In genomic region chr2:240432430-240432819, GRCh38 we compare ENCODE assay signal across 24 cellular contexts. TPM values are rescaled to one million over a fixed set of nuclear protein-coding genes. Genes with fewer than 3 reads are reported as not detected.
A peak's percentile ranks its signal among the peaks of the same experiment; 100 is the strongest.
DNase-seq lines count a peak whose midpoint lies in the region; ATAC-seq and TF ChIP-seq lines count a peak whose summit lies in the region.
"Had no signal": no experiment of that assay in that cellular context is flagged by ENCODE, and none has a peak within 500 bp of the region (broad histone marks: within the 10 kb centered on the region; RNA-seq: fewer than 3 reads in every experiment).

No MANE protein-coding gene starts in this region.

- H3K36me3 Mint-ChIP-seq in glutamatergic neuron (ENCODE audit: unreplicated experiment): peaks cover 6% of the 10 kb centered on the region
- H3K36me3 Mint-ChIP-seq: CD4-positive, alpha-beta memory T cell had no signal

- ATAC-seq in Right ventricle myocardium superior (ENCODE audit: poor library complexity) (no peak), left ventricle myocardium superior (no peak)
- ATAC-seq: left lung, mucosa of descending colon, Panc1 had no signal

- no peaks in the 10 kb centered on the region for H3K36me3 ChIP-seq in testis (ENCODE audit: low read depth, missing control alignments)
- no peaks in the 10 kb centered on the region for H3K36me3 ChIP-seq in A673 (ENCODE audit: insufficient read depth, low read length, poor library complexity, severe bottlenecking)
- H3K36me3 ChIP-seq: ascending aorta, left lung, tibial artery had no signal

- no peak overlapping the region for H3K4me3 ChIP-seq in lower leg skin (ENCODE audit: low read depth, poor library complexity, severe bottlenecking)
- no peak overlapping the region for H3K4me3 ChIP-seq in testis
- no peak overlapping the region for H3K4me3 ChIP-seq in A673 (ENCODE audit: low read depth, low read length, poor library complexity, severe bottlenecking)
- H3K4me3 ChIP-seq: ascending aorta, left lung, mucosa of descending colon, SJSA1, tibial artery had no signal

- POLR2A ChIA-PET in A673 (lab: Charles Lee; ENCODE audit: low non-redundant PET): no interaction called here

- CTCF ChIA-PET in A673 (lab: Charles Lee): interaction anchor here (0.5 kb wide), 1 partner anchor 1068 kb away, joined by 3 read pairs; no protein-coding TSS in a partner anchor

- peaks cover 13% of the 10 kb centered on the region for H3K9me3 Mint-ChIP-seq in glutamatergic neuron (ENCODE audit: unreplicated experiment)
- H3K9me3 Mint-ChIP-seq: activated CD4-positive, alpha-beta T cell treated with anti-CD3 and anti-CD28 coated beads, Interleukin-2, amount 10 ng/mL, durations not matched to agents 7 days and 5 days; central memory CD8-positive, alpha-beta T cell had no signal

- no TSS peak for BruUV-seq in A673 (replicated peaks; lab: Mats Ljungman, UMichigan)

- H3K4me3 Mint-ChIP-seq in glutamatergic neuron (ENCODE audit: unreplicated experiment): no peak overlapping the region
- H3K4me3 Mint-ChIP-seq: activated CD4-positive, alpha-beta T cell treated with anti-CD3 and anti-CD28 coated beads, Interleukin-2, amount 10 ng/mL, durations not matched to agents 7 days and 5 days; central memory CD8-positive, alpha-beta T cell had no signal

- no peaks in the 10 kb centered on the region for H3K9me3 ChIP-seq in testis
- H3K9me3 ChIP-seq in A673 (ENCODE audit: low read depth, low read length, poor library complexity, severe bottlenecking): no peaks in the 10 kb centered on the region
- H3K9me3 ChIP-seq: ascending aorta, left lung, mucosa of descending colon, tibial artery had no signal

- TF ChIP-seq POLR2A in lower leg skin (IDR thresholded peaks at IDR 0.05) (no peak), testis (IDR thresholded peaks at IDR 0.05) (no peak)

- 72 to 85% methylated on average over 8 of the region's 9 CpGs for WGBS in lower leg skin, 2 donors
- 80 to 93% methylated on average over 3 to 9 of the region's 9 CpGs for WGBS in testis, 2 donors

- H3K27me3 Mint-ChIP-seq in glutamatergic neuron (ENCODE audit: unreplicated experiment): peaks cover 9% of the 10 kb centered on the region

- DNase-seq in Right ventricle myocardium superior (peak; percentile 15), left ventricle myocardium superior (no peak), lower leg skin (ENCODE audit: low spot score in 2 of 2) (peak; percentile 10 to 78), testis (peak; percentile 12), glutamatergic neuron (no peak), NCI-H524 (lab: John Stamatoyannopoulos, UW) (no peak), A673 (ENCODE audit: low spot score) (no peak)
- peak; percentile 9 for DNase-seq in activated CD8-positive, alpha-beta memory T cell treated with anti-CD3 and anti-CD28 coated beads, Interleukin-2, amount 50 U/mL, for 4 hours
- DNase-seq: activated CD4-positive, alpha-beta T cell treated with anti-CD3 and anti-CD28 coated beads, Interleukin-2, amount 10 ng/mL, durations not matched to agents 7 days and 5 days; activated naive CD4-positive, alpha-beta T cell treated with Interleukin-2 at 50 U/mL for 16 hours; CD4-positive, alpha-beta memory T cell; NCI-H1105 treated with DMSO at 0.1 percent for 48 hours; NCI-H2029 treated with DMSO at 0.1 percent for 48 hours; NCI-H345; NCI-H82; stimulated activated CD4-positive, alpha-beta T cell treated with anti-CD3 and anti-CD28 coated beads, Interleukin-2, amount 100 ng/mL, for 48 hours; stimulated activated naive CD4-positive, alpha-beta T cell treated with Interleukin-2 at 50 U/mL for 16 hours had no signal

- TF ChIP-seq CTCF in lower leg skin (IDR thresholded peaks at IDR 0.05) (no peak), testis (IDR thresholded peaks at IDR 0.05) (no peak), glutamatergic neuron (IDR thresholded peaks at IDR 0.05; ENCODE audit: partially characterized antibody, unreplicated experiment) (no peak), A673 (conservative IDR thresholded peaks at IDR 0.05; ENCODE audit: low read depth, low read length) (no peak)

- no peaks in the 10 kb centered on the region for H3K27me3 ChIP-seq in testis
- peaks cover 12% of the 10 kb centered on the region for H3K27me3 ChIP-seq in A673 (replicated peaks; ENCODE audit: insufficient read depth, low read depth, low read length, poor library complexity)
- H3K27me3 ChIP-seq: ascending aorta, SJSA1, tibial artery had no signal

- intact Hi-C loops in Right ventricle myocardium superior (cut with DNase I): loop anchor here (10.0 kb wide), 1 partner anchor 138 kb away; no protein-coding TSS in a partner anchor
- intact Hi-C loops in left ventricle myocardium superior (cut with micrococcal nuclease): no loop called here
- intact Hi-C loops in lower leg skin (cut with DNase I; ENCODE audit: low total_unique reads): no loop called here
- intact Hi-C loops in testis (cut with DNase I; ENCODE audit: low total_unique reads): no loop called here
- intact Hi-C loops in A673 (cut with micrococcal nuclease; ENCODE audit: unreplicated experiment): no loop called here

- H3K4me1 Mint-ChIP-seq in glutamatergic neuron (ENCODE audit: low read depth, unreplicated experiment): peaks cover 8% of the 10 kb centered on the region
- H3K4me1 Mint-ChIP-seq: central memory CD8-positive, alpha-beta T cell had no signal

- H3K27ac ChIP-seq in testis (no peak overlapping the region), A673 (ENCODE audit: low read depth, low read length, poor library complexity, severe bottlenecking) (no peak overlapping the region)
- H3K27ac ChIP-seq: ascending aorta, left lung, SJSA1, tibial artery had no signal

- H3K4me1 ChIP-seq in testis (peaks cover 9% of the 10 kb centered on the region), A673 (ENCODE audit: insufficient read depth, low read length, poor library complexity, severe bottlenecking) (peaks cover 15% of the 10 kb centered on the region)

- H3K27ac Mint-ChIP-seq in glutamatergic neuron (ENCODE audit: unreplicated experiment): no peak overlapping the region
- H3K27ac Mint-ChIP-seq: activated CD4-positive, alpha-beta T cell treated with anti-CD3 and anti-CD28 coated beads, Interleukin-2, amount 10 ng/mL, durations not matched to agents 7 days and 5 days; CD4-positive, alpha-beta memory T cell had no signal

RNA-seq across cellular contexts. Expression of gene GPC1, which starts 3.0 kb away (rescaled TPM):
- total RNA-seq in Right ventricle myocardium superior (154 TPM), left ventricle myocardium superior (177 TPM), lower leg skin (100 to 1,000 TPM in 3 of 4 donors, 10 to 100 TPM in 1; 87.6 to 145 (median 114) TPM), testis (100 to 1,000 TPM; 244 to 479 TPM), glutamatergic neuron (ENCODE audit: unreplicated experiment) (155 TPM), A673 (2021) (21.2 and 21.9 TPM in 2 replicates)
- 74.2 TPM for polyA plus RNA-seq in testis (ENCODE audit: insufficient read depth, low read depth, low replicate concordance)

Comparison
In these comparisons a context has a peak if more than half of its experiments do, and no peak if none do; other contexts are left out.
1. DNase-seq: peak in Right ventricle myocardium superior (single experiment), activated CD8-positive, alpha-beta memory T cell treated with anti-CD3 and anti-CD28 coated beads, Interleukin-2, amount 50 U/mL, for 4 hours (single experiment), lower leg skin (2 of 2) and testis (single experiment); none in left ventricle myocardium superior (single experiment), glutamatergic neuron (single experiment), NCI-H524 (0 of 2) and A673 (single experiment).